In genomic region chr2:64201086-64201627, GRCh38 we compare ENCODE assay signal across 15 cellular contexts. TPM values are rescaled to one million over a fixed set of nuclear protein-coding genes. Genes with fewer than 3 reads are reported as not detected.
DNase-seq lines count a peak whose midpoint lies in the region; ATAC-seq and TF ChIP-seq lines count a peak whose summit lies in the region.
"Had no signal": no experiment of that assay in that cellular context is flagged by ENCODE, and none has a peak within 500 bp of the region (broad histone marks: within the 10 kb centered on the region; RNA-seq: fewer than 3 reads in every experiment).

No MANE protein-coding gene starts in this region.

- no peak for TF ChIP-seq POLR2A in esophagus muscularis mucosa (IDR thresholded peaks at IDR 0.05; ENCODE audit: low read depth)

- H3K4me1 ChIP-seq in KMS-11 (ENCODE audit: low read depth, poor library complexity, severe bottlenecking) (peaks cover 65% of the 10 kb centered on the region), esophagus muscularis mucosa (peaks cover 27 to 47% (median 45%) of the 10 kb centered on the region in 4 donors), osteoblast (ENCODE audit: insufficient read depth, low read length) (peaks cover 16% of the 10 kb centered on the region)

- H3K9me3 Mint-ChIP-seq in stimulated activated memory B cell treated with anti-CD40 and anti-IgM and Interleukin-4, amounts not matched to agents 10 μg/mL and 1 μg/mL and 100 μg/mL, for 72 hours: no peaks in the 10 kb centered on the region

- H3K27me3 ChIP-seq in KMS-11 (ENCODE audit: insufficient read depth, low read depth): no peaks in the 10 kb centered on the region
- no peaks in the 10 kb centered on the region for H3K27me3 ChIP-seq in esophagus muscularis mucosa
- peaks cover 17% of the 10 kb centered on the region for H3K27me3 ChIP-seq in osteoblast (ENCODE audit: insufficient read depth, low read length)
- H3K27me3 ChIP-seq: BLaER1, SJCRH30 had no signal

- intact Hi-C loops in esophagus muscularis mucosa (cut with DNase I): loop anchor here (10.0 kb wide), 1 partner anchor 56 kb away; the partner anchor contains the start of gene PELI1

- no peak overlapping the region for H3K9ac ChIP-seq in KMS-11
- H3K9ac ChIP-seq: BLaER1 had no signal

- H3K36me3 Mint-ChIP-seq in stimulated activated memory B cell treated with anti-CD40 and anti-IgM and Interleukin-4, amounts not matched to agents 10 μg/mL and 1 μg/mL and 100 μg/mL, for 72 hours: no peaks in the 10 kb centered on the region

- no peak for TF ChIP-seq EP300 in esophagus muscularis mucosa (IDR thresholded peaks at IDR 0.05)

- H2AFZ ChIP-seq in KMS-11 (ENCODE audit: low read depth): no peak overlapping the region
- H2AFZ ChIP-seq in osteoblast (ENCODE audit: low read length): no peak overlapping the region

- H3K27ac ChIP-seq in KMS-11 (peak overlapping the region; percentile 73; the same call in 1 of the 2 replicates), esophagus muscularis mucosa (replicated peaks in 1 of 4) (peak overlapping the region; percentile 32 to 86 (median 80)), osteoblast (ENCODE audit: low read depth, low read length) (no peak overlapping the region)
- H3K27ac ChIP-seq: BLaER1, SJCRH30 had no signal

- 37% methylated on average over 2 of the region's 2 CpGs for WGBS in esophagus muscularis mucosa

- H3K4me2 ChIP-seq in KMS-11: peak overlapping the region; percentile 92; the same call in 1 of the 2 replicates
- no peak overlapping the region for H3K4me2 ChIP-seq in osteoblast (ENCODE audit: insufficient read depth, low read length)
- H3K4me2 ChIP-seq: BLaER1 had no signal

- no peaks in the 10 kb centered on the region for H3K79me2 ChIP-seq in KMS-11 (ENCODE audit: insufficient read depth, low read depth)
- no peaks in the 10 kb centered on the region for H3K79me2 ChIP-seq in osteoblast (ENCODE audit: insufficient read depth, low read length)

- DNase-seq in EH (ENCODE audit: low read depth) (peak; percentile 45), esophagus muscularis mucosa (ENCODE audit: extremely low spot score) (no peak), osteoblast (ENCODE audit: insufficient read length, low spot score, missing footprints) (peak; percentile 65), OCI-M2 (lab: John Stamatoyannopoulos, UW; ENCODE audit: unreplicated experiment) (no peak), SIG-M5 (lab: John Stamatoyannopoulos, UW) (no peak)
- DNase-seq: activated CD8-positive, alpha-beta T cell treated with anti-CD3 and anti-CD28 coated beads for 36 hours; activated gamma-delta T cell; DMS79; islet precursor cell; SJCRH30; substantia nigra had no signal

- H3K36me3 ChIP-seq in KMS-11 (ENCODE audit: insufficient read depth) (no peaks in the 10 kb centered on the region), esophagus muscularis mucosa (no peaks in the 10 kb centered on the region), osteoblast (ENCODE audit: insufficient read depth, low read length) (no peaks in the 10 kb centered on the region)
- H3K36me3 ChIP-seq: BLaER1, SJCRH30 had no signal

- H3K9me3 ChIP-seq in esophagus muscularis mucosa: no peaks in the 10 kb centered on the region
- H3K9me3 ChIP-seq in osteoblast (ENCODE audit: low read depth, low read length): no peaks in the 10 kb centered on the region
- H3K9me3 ChIP-seq: BLaER1, SJCRH30 had no signal

- no peaks in the 10 kb centered on the region for H3K27me3 Mint-ChIP-seq in stimulated activated memory B cell treated with anti-CD40 and anti-IgM and Interleukin-4, amounts not matched to agents 10 μg/mL and 1 μg/mL and 100 μg/mL, for 72 hours
- H3K27me3 Mint-ChIP-seq: activated CD8-positive, alpha-beta T cell treated with anti-CD3 and anti-CD28 coated beads for 36 hours had no signal

- H4K20me1 ChIP-seq in KMS-11 (ENCODE audit: insufficient read depth): no peaks in the 10 kb centered on the region
- H4K20me1 ChIP-seq in osteoblast (ENCODE audit: insufficient read depth, low read length): no peaks in the 10 kb centered on the region
- H4K20me1 ChIP-seq: BLaER1 had no signal

- no peak overlapping the region for H3K4me3 ChIP-seq in KMS-11 (IDR thresholded peaks at IDR 0.05; ENCODE audit: insufficient read depth, low read depth, low read length)
- H3K4me3 ChIP-seq in esophagus muscularis mucosa: no peak overlapping the region
- H3K4me3 ChIP-seq in osteoblast (ENCODE audit: insufficient read depth, low read length): no peak overlapping the region
- H3K4me3 ChIP-seq: BLaER1, SJCRH30 had no signal

- no peak overlapping the region for H3K27ac Mint-ChIP-seq in stimulated activated memory B cell treated with anti-CD40 and anti-IgM and Interleukin-4, amounts not matched to agents 10 μg/mL and 1 μg/mL and 100 μg/mL, for 72 hours

- H3K4me3 Mint-ChIP-seq in stimulated activated memory B cell treated with anti-CD40 and anti-IgM and Interleukin-4, amounts not matched to agents 10 μg/mL and 1 μg/mL and 100 μg/mL, for 72 hours: no peak overlapping the region
- H3K4me3 Mint-ChIP-seq: activated CD8-positive, alpha-beta T cell treated with anti-CD3 and anti-CD28 coated beads for 36 hours had no signal

- no peak for ATAC-seq in stimulated activated memory B cell treated with anti-CD40 and anti-IgM and Interleukin-4, amounts not matched to agents 10 μg/mL and 1 μg/mL and 100 μg/mL, for 72 hours
- no peak for ATAC-seq in GM18519 (IDR thresholded peaks at IDR 0.05; ENCODE audit: low FRiP score, unreplicated experiment)
- ATAC-seq: activated CD8-positive, alpha-beta T cell treated with anti-CD3 and anti-CD28 coated beads for 36 hours had no signal

- no peak for TF ChIP-seq CTCF in KMS-11 (conservative IDR thresholded peaks at IDR 0.05; ENCODE audit: low read depth, low read length)
- TF ChIP-seq CTCF in esophagus muscularis mucosa (IDR thresholded peaks at IDR 0.05): no peak
- no peak for TF ChIP-seq CTCF in osteoblast (IDR thresholded peaks at IDR 0.05; ENCODE audit: extremely low read depth, low read depth, low read length)

- H3K4me1 Mint-ChIP-seq in stimulated activated memory B cell treated with anti-CD40 and anti-IgM and Interleukin-4, amounts not matched to agents 10 μg/mL and 1 μg/mL and 100 μg/mL, for 72 hours: peaks cover 41% of the 10 kb centered on the region

RNA-seq across cellular contexts. Expression of gene PELI1, which starts 56.9 kb away (rescaled TPM):
- total RNA-seq in esophagus muscularis mucosa: 10 to 100 TPM; 13.7 to 31.1 (median 19.7) TPM
- total RNA-seq in osteoblast: 5.1 and 5.6 TPM in 2 replicates

Comparison
In these comparisons a context has a peak if more than half of its experiments do, and no peak if none do; other contexts are left out.
1. DNase-seq: peak in EH (single experiment) and osteoblast (single experiment); none in esophagus muscularis mucosa (single experiment), OCI-M2 (single experiment) and SIG-M5 (single experiment).